In the genomic region with DNA sequence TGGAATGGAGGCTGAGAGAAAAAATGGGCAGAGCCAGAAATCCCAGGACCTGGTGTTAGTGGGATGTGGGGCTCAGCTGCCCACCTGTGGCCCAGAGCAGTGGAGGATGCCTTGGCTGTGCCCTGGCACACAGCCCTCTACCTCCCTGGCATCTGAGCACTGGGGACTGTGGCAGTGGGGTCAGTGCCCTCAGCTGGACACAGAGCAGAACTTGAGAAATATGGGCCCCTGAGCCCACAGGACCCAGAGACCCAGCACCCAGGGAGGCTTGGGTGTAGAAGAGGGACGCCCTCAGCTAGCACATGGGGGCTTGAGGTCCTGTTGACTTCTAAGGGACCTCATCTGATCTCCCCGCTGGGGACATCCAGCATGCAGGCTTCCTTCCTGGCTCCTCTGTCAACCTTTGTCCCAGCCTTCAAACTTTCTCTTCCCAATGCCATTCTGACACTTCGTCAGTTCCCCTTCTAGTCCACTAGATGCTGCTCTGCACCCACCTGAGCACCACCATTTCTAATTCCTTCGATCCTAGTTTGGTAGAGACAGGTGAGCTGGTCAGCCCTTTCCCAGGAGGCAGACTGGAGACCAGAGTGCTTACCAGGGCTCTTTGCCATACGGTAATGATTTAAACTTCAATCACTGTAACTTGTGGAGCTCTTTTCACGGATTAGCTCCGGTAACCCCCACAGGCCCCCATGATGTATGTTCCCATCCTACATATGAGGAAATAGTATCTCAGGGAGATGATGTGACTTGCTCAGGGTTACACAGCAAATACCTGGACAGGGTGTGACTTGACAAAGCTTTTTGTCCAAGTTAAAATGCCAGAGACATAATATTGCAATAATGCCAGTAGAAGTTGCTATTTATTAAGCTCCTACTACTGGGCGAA, we compare ENCODE assay signal across 8 cellular contexts.
DNase-seq lines count a peak whose midpoint lies in the region; ATAC-seq and TF ChIP-seq lines count a peak whose summit lies in the region.

No MANE protein-coding gene starts in this region.

- H3K27ac ChIP-seq in thoracic aorta = no peak overlapping the region

- no peak overlapping the region for H3K4me3 ChIP-seq in thoracic aorta

- ATAC-seq in thoracic aorta (ENCODE audit: insufficient number of reproducible peaks, low FRiP score, low read depth) (no peak), GM21515 (IDR thresholded peaks at IDR 0.05; ENCODE audit: unreplicated experiment) (no peak), HG03457 (IDR thresholded peaks at IDR 0.05; ENCODE audit: unreplicated experiment) (no peak)

- H3K9me3 ChIP-seq in thoracic aorta = no peaks in the 10 kb centered on the region

- TF ChIP-seq CTCF in thoracic aorta (IDR thresholded peaks at IDR 0.05) = peak; percentile 43

- H3K27me3 ChIP-seq in thoracic aorta (replicated peaks; ENCODE audit: insufficient read depth) = no peaks in the 10 kb centered on the region

- DNase-seq in DMS 273 treated with DMSO at 0.1 percent for 48 hours (lab: John Stamatoyannopoulos, UW) = peak; percentile 6
- peak; percentile 46 for DNase-seq in HPDE6-E6E7 (ENCODE audit: extremely low spot score)
- peak; percentile 15 for DNase-seq in RPMI7951 (ENCODE audit: low read depth)
- peak; percentile 41 for DNase-seq in glomerular visceral epithelial cell (ENCODE audit: extremely low spot score)
- DNase-seq in thoracic aorta (ENCODE audit: low spot score) = no peak
- DNase-seq in activated CD4-positive, alpha-beta T cell treated with anti-CD3 and anti-CD28 coated beads, Interleukin-2, amount 50 U/mL, for 48 hours = no peak

- H3K36me3 ChIP-seq in thoracic aorta = no peaks in the 10 kb centered on the region

- no peaks in the 10 kb centered on the region for H3K4me1 ChIP-seq in thoracic aorta (ENCODE audit: control insufficient read depth in 1 of 2, low read depth in 2 of 2)

Comparison
In these comparisons a context has a peak if more than half of its experiments do, and no peak if none do; other contexts are left out.
1. DNase-seq: peak in DMS 273 treated with DMSO at 0.1 percent for 48 hours (single experiment), HPDE6-E6E7 (single experiment), RPMI7951 (single experiment) and glomerular visceral epithelial cell (single experiment); none in thoracic aorta (single experiment) and activated CD4-positive, alpha-beta T cell treated with anti-CD3 and anti-CD28 coated beads, Interleukin-2, amount 50 U/mL, for 48 hours (0 of 2).